ENCODE assay signal across 9 cellular contexts in genomic region chr1:116110507-116111195, GRCh38. TPM values are rescaled to one million over a fixed set of nuclear protein-coding genes. Genes with fewer than 3 reads are reported as not detected.
A peak's percentile ranks its signal among the peaks of the same experiment; 100 is the strongest.
DNase-seq lines count a peak whose midpoint lies in the region; ATAC-seq and FAIRE-seq lines count a peak whose summit lies in the region.
"Had no signal": no experiment of that assay in that cellular context is flagged by ENCODE, and none has a peak within 500 bp of the region (broad histone marks: within the 10 kb centered on the region; RNA-seq: fewer than 3 reads in every experiment).

No MANE protein-coding gene starts in this region.

- no peak overlapping the region for H3K27ac Mint-ChIP-seq in activated CD4-positive, alpha-beta T cell treated with anti-CD3 and anti-CD28 coated beads, Interleukin-2, amount 10 ng/mL, durations not matched to agents 7 days and 5 days

- no peak for FAIRE-seq in HTR-8/SVneo (lab: Jason Lieb, UNC)

- CTCF ChIA-PET in activated CD4-positive, alpha-beta T cell treated with anti-CD3 and anti-CD28 coated beads, Interleukin-2, amount 10 ng/mL, durations not matched to agents 7 days and 5 days (lab: Charles Lee): interaction anchor here (0.5 to 0.7 kb wide), 3 partner anchors 13 to 375 kb away, joined by 3 read pairs; no protein-coding TSS in a partner anchor

- H3K4me1 Mint-ChIP-seq in activated CD4-positive, alpha-beta T cell treated with anti-CD3 and anti-CD28 coated beads, Interleukin-2, amount 10 ng/mL, durations not matched to agents 7 days and 5 days: no peaks in the 10 kb centered on the region

- DNase-seq in Right ventricle myocardium superior (no peak), cardiac septum (ENCODE audit: low spot score) (no peak), epithelial cell of prostate (ENCODE audit: low read depth, low spot score) (no peak), HTR-8/SVneo (ENCODE audit: insufficient read length, low spot score) (no peak), dermis blood vessel endothelial cell (no peak), NCI-H1436 (lab: John Stamatoyannopoulos, UW) (no peak)
- no peak for DNase-seq in activated CD4-positive, alpha-beta T cell treated with anti-CD3 and anti-CD28 coated beads, Interleukin-2, amount 10 ng/mL, durations not matched to agents 7 days and 5 days
- DNase-seq: KG1 had no signal

- H3K4me3 Mint-ChIP-seq in activated CD4-positive, alpha-beta T cell treated with anti-CD3 and anti-CD28 coated beads, Interleukin-2, amount 10 ng/mL, durations not matched to agents 7 days and 5 days: no peak overlapping the region

- intact Hi-C loops in Right ventricle myocardium superior (cut with DNase I) (no loop called here), cardiac septum (cut with DNase I) (no loop called here)

- no peaks in the 10 kb centered on the region for H3K36me3 Mint-ChIP-seq in activated CD4-positive, alpha-beta T cell treated with anti-CD3 and anti-CD28 coated beads, Interleukin-2, amount 10 ng/mL, durations not matched to agents 7 days and 5 days (ENCODE audit: low read depth)

- POLR2A ChIA-PET in activated CD4-positive, alpha-beta T cell treated with anti-CD3 and anti-CD28 coated beads, Interleukin-2, amount 10 ng/mL, durations not matched to agents 7 days and 5 days (lab: Charles Lee): no interaction called here

- peak; percentile 58 for ATAC-seq in Right ventricle myocardium superior (ENCODE audit: poor library complexity)
- peak; percentile 67 for ATAC-seq in HG03139 (IDR thresholded peaks at IDR 0.05; ENCODE audit: unreplicated experiment)

- H3K9me3 Mint-ChIP-seq in activated CD4-positive, alpha-beta T cell treated with anti-CD3 and anti-CD28 coated beads, Interleukin-2, amount 10 ng/mL, durations not matched to agents 7 days and 5 days: no peaks in the 10 kb centered on the region

- H3K27me3 Mint-ChIP-seq in activated CD4-positive, alpha-beta T cell treated with anti-CD3 and anti-CD28 coated beads, Interleukin-2, amount 10 ng/mL, durations not matched to agents 7 days and 5 days: peaks cover 7% of the 10 kb centered on the region

- peak overlapping the region; percentile 94 for H3K27ac ChIP-seq in epithelial cell of prostate

RNA-seq across cellular contexts. Expression of gene MAB21L3, which starts 0.5 kb away (rescaled TPM):
- total RNA-seq in Right ventricle myocardium superior (not detected), cardiac septum (not detected), dermis blood vessel endothelial cell (under 0.01 and 0.09 TPM in 2 replicates)
- total RNA-seq in activated CD4-positive, alpha-beta T cell treated with anti-CD3 and anti-CD28 coated beads, Interleukin-2, amount 10 ng/mL, durations not matched to agents 7 days and 5 days: not detected
